In genomic region chr11:102306048-102306575, GRCh38 we compare ENCODE assay signal across 8 cellular contexts. TPM values are rescaled to one million over a fixed set of nuclear protein-coding genes. Genes with fewer than 3 reads are reported as not detected.
A peak's percentile ranks its signal among the peaks of the same experiment; 100 is the strongest.
DNase-seq lines count a peak whose midpoint lies in the region; ATAC-seq and TF ChIP-seq lines count a peak whose summit lies in the region.

No MANE protein-coding gene starts in this region.

- no peak overlapping the region for H3K27ac Mint-ChIP-seq in glutamatergic neuron (ENCODE audit: unreplicated experiment)

- H4K20me1 ChIP-seq in mammary epithelial cell (ENCODE audit: insufficient read depth, low read length): no peaks in the 10 kb centered on the region

- BruUV-seq in mammary epithelial cell (replicated peaks; lab: Mats Ljungman, UMichigan): no TSS peak

- H3K4me3 Mint-ChIP-seq in glutamatergic neuron (ENCODE audit: unreplicated experiment): no peak overlapping the region

- H3K4me1 Mint-ChIP-seq in glutamatergic neuron (ENCODE audit: low read depth, unreplicated experiment): no peaks in the 10 kb centered on the region

- H3K27me3 Mint-ChIP-seq in glutamatergic neuron (ENCODE audit: unreplicated experiment): no peaks in the 10 kb centered on the region

- H3K79me2 ChIP-seq in mammary epithelial cell (ENCODE audit: insufficient read depth, low read length): no peaks in the 10 kb centered on the region

- TF ChIP-seq CTCF in GM06990 (IDR thresholded peaks at IDR 0.05; ENCODE audit: insufficient read depth, low read length, poor library complexity, severe bottlenecking) (peak; percentile 9), mammary epithelial cell (conservative IDR thresholded peaks at IDR 0.05 in 1 of 2, IDR thresholded peaks at IDR 0.05 in 1 of 2; ENCODE audit: extremely low read depth in 1 of 2, insufficient read depth in 1 of 2, low read depth in 1 of 2, low read length in 2 of 2) (peak in 1 of 2 donors; percentile 39), retinal pigment epithelial cell (conservative IDR thresholded peaks at IDR 0.05; ENCODE audit: low read depth, low read length) (peak; percentile 29), glutamatergic neuron (IDR thresholded peaks at IDR 0.05; ENCODE audit: partially characterized antibody, unreplicated experiment) (no peak)

- H3K36me3 ChIP-seq in GM06990 (ENCODE audit: control insufficient read depth, insufficient read depth, low read length) (no peaks in the 10 kb centered on the region), mammary epithelial cell (ENCODE audit: insufficient read depth, low read length) (no peaks in the 10 kb centered on the region)

- peaks cover 14% of the 10 kb centered on the region for H3K9me3 ChIP-seq in mammary epithelial cell (replicated peaks; ENCODE audit: insufficient read depth, low read length)

- WGBS in mammary epithelial cell (ENCODE audit: low coverage, missing lambda C conversion rate): 0% methylated on average over 5 of the region's 5 CpGs

- CTCF ChIA-PET in mammary epithelial cell (lab: Charles Lee; ENCODE audit: low non-redundant PET): interaction anchor here (0.6 to 1.0 kb wide), 3 partner anchors 12 to 159 kb away, joined by 3 to 20 read pairs (median 5); no protein-coding TSS in a partner anchor

- no peak for ATAC-seq in GM21447 (IDR thresholded peaks at IDR 0.05; ENCODE audit: unreplicated experiment)

- H3K4me3 ChIP-seq in GM06990 (replicated peaks; ENCODE audit: low read depth, low read length) (no peak overlapping the region), mammary epithelial cell (replicated peaks in 1 of 3; ENCODE audit: insufficient read depth in 1 of 3, low read depth in 2 of 3, low read length in 3 of 3) (peak overlapping the region; percentile 5 to 21 (median 15)), retinal pigment epithelial cell (ENCODE audit: low read length) (no peak overlapping the region)

- H3K36me3 Mint-ChIP-seq in glutamatergic neuron (ENCODE audit: unreplicated experiment): peaks cover 10% of the 10 kb centered on the region

- no peaks in the 10 kb centered on the region for H3K27me3 ChIP-seq in GM06990 (replicated peaks; ENCODE audit: control insufficient read depth, insufficient read depth, low read length)
- no peaks in the 10 kb centered on the region for H3K27me3 ChIP-seq in mammary epithelial cell (ENCODE audit: insufficient read depth, low read length)

- intact Hi-C loops in mammary epithelial cell (cut with micrococcal nuclease): loop anchor here (1.0 kb wide), 3 partner anchors 11 to 41 kb away; partner anchors contain the start of genes BIRC2 and BIRC3

- H3K27ac ChIP-seq in mammary epithelial cell (ENCODE audit: insufficient read depth, low read depth, low read length): peak overlapping the region; percentile 98

- peak overlapping the region; percentile 78 for H3K4me2 ChIP-seq in mammary epithelial cell (ENCODE audit: insufficient read depth, low read depth, low read length)

- peak overlapping the region; percentile 61 for H2AFZ ChIP-seq in mammary epithelial cell (ENCODE audit: low read depth, low read length)

- peaks cover 28% of the 10 kb centered on the region for H3K4me1 ChIP-seq in mammary epithelial cell (ENCODE audit: insufficient read depth, low read length)

- H3K9me3 Mint-ChIP-seq in glutamatergic neuron (ENCODE audit: unreplicated experiment): peaks cover 5% of the 10 kb centered on the region

- dilution Hi-C loops in mammary epithelial cell (cut with HindIII; ENCODE audit: low sequenced_read_pairs): no loop called here

- H3K9ac ChIP-seq in mammary epithelial cell (ENCODE audit: insufficient read depth, low read length): peak overlapping the region; percentile 96

- no peak for DNase-seq in GM06990 (ENCODE audit: extremely low read depth, insufficient read length)
- DNase-seq in NCI-H226: peak; percentile 70
- peak; percentile 96 for DNase-seq in mammary epithelial cell
- DNase-seq in retinal pigment epithelial cell (ENCODE audit: low read depth): no peak
- no peak for DNase-seq in HUDEP-2 (lab: John Stamatoyannopoulos, UW; ENCODE audit: unreplicated experiment in 76 of 76)
- no peak for DNase-seq in NCI-H446 treated with DMSO at 0.1 percent for 48 hours (lab: John Stamatoyannopoulos, UW)
- no peak for DNase-seq in glutamatergic neuron

- in situ Hi-C loops in mammary epithelial cell (cut with MboI; ENCODE audit: low sequenced_read_pairs in 2 of 2): no loop called here

RNA-seq across cellular contexts. Expression of gene BIRC3, which starts 11.2 kb away (rescaled TPM):
- total RNA-seq in mammary epithelial cell: 10 to 100 TPM in 1 of 2 donors, under 1 TPM in 1; 0.83 to 17.5 TPM
- polyA plus RNA-seq in mammary epithelial cell: 1.00 TPM
- polyA minus RNA-seq in mammary epithelial cell: 1.7 TPM
- not detected for total RNA-seq in glutamatergic neuron (ENCODE audit: unreplicated experiment)

RNA-seq across cellular contexts. Expression of gene BIRC2, which starts 40.9 kb away (rescaled TPM):
- total RNA-seq in mammary epithelial cell (10 to 100 TPM; 59.4 to 78.2 TPM), glutamatergic neuron (ENCODE audit: unreplicated experiment) (44.8 TPM)
- polyA plus RNA-seq in mammary epithelial cell: 23.6 TPM
- polyA minus RNA-seq in mammary epithelial cell: 20.2 TPM

Comparison
In these comparisons a context has a peak if more than half of its experiments do, and no peak if none do; other contexts are left out.
1. DNase-seq: peak in NCI-H226 (single experiment) and mammary epithelial cell (single experiment); none in GM06990 (single experiment), retinal pigment epithelial cell (single experiment), HUDEP-2 (0 of 76), NCI-H446 treated with DMSO at 0.1 percent for 48 hours (single experiment) and glutamatergic neuron (single experiment).
2. H3K4me3 ChIP-seq: peak in mammary epithelial cell (3 of 3); none in GM06990 (single experiment) and retinal pigment epithelial cell (single experiment).